16 cellular contexts compared by ENCODE assay signal in genomic region chr5:95446009-95446408, GRCh38. TPM values are rescaled to one million over a fixed set of nuclear protein-coding genes. Genes with fewer than 3 reads are reported as not detected.
DNase-seq lines count a peak whose midpoint lies in the region; TF ChIP-seq lines count a peak whose summit lies in the region.
"Had no signal": no experiment of that assay in that cellular context is flagged by ENCODE, and none has a peak within 500 bp of the region (broad histone marks: within the 10 kb centered on the region; RNA-seq: fewer than 3 reads in every experiment).

No MANE protein-coding gene starts in this region.

- H2AFZ ChIP-seq in hepatocyte (no peak overlapping the region), neuronal stem cell (ENCODE audit: low read length) (no peak overlapping the region)

- no peak overlapping the region for H4K91ac ChIP-seq in neuronal stem cell (ENCODE audit: low read depth, low read length, poor library complexity)

- no peak overlapping the region for H2BK12ac ChIP-seq in neuronal stem cell (ENCODE audit: low read length)

- no peak overlapping the region for H3K4ac ChIP-seq in neuronal stem cell (ENCODE audit: low read length)

- no peak overlapping the region for H3K18ac ChIP-seq in neuronal stem cell (ENCODE audit: low read length)

- no peaks in the 10 kb centered on the region for H3K36me3 ChIP-seq in hepatocyte (replicated peaks; ENCODE audit: insufficient read depth, low read depth)
- no peaks in the 10 kb centered on the region for H3K36me3 ChIP-seq in neuronal stem cell (replicated peaks in 1 of 2; ENCODE audit: control insufficient read depth in 2 of 2, insufficient read depth in 2 of 2, low read length in 2 of 2)

- no peak overlapping the region for H3K23ac ChIP-seq in neuronal stem cell (ENCODE audit: low read depth, low read length, poor library complexity)

- in situ Hi-C loops in SK-MEL-5 (cut with HindIII; ENCODE audit: low pct_unique_long_range_greater_than_20kb, low sequenced_read_pairs): no loop called here

- H3K27ac ChIP-seq in hepatocyte: no peak overlapping the region
- H3K27ac ChIP-seq in neuronal stem cell (replicated peaks; ENCODE audit: low read length): no peak overlapping the region
- H3K27ac ChIP-seq: psoas muscle had no signal

- H3K9me3 Mint-ChIP-seq in activated T-cell treated with anti-CD3 and anti-CD28 coated beads, Interleukin-2, amount 50 U/mL, for 24 hours: no peaks in the 10 kb centered on the region
- H3K9me3 Mint-ChIP-seq: activated naive CD4-positive, alpha-beta T cell treated with anti-CD3 and anti-CD28 coated beads, Interleukin-2, amount 50 U/mL, for 72 hours had no signal

- no peak for TF ChIP-seq POLR2A in erythroblast (IDR thresholded peaks at IDR 0.05; ENCODE audit: low read length)

- H4K8ac ChIP-seq in neuronal stem cell (ENCODE audit: low read depth, low read length): no peak overlapping the region

- H2BK120ac ChIP-seq in neuronal stem cell (ENCODE audit: low read depth, low read length): no peak overlapping the region

- H2BK15ac ChIP-seq in neuronal stem cell (ENCODE audit: low read length): no peak overlapping the region

- H3K9ac ChIP-seq in neuronal stem cell (ENCODE audit: low read depth, low read length, poor library complexity): no peak overlapping the region

- H3K4me3 ChIP-seq in skeletal muscle cell (ENCODE audit: low read depth, low read length): no peak overlapping the region
- H3K4me3 ChIP-seq in hepatocyte: no peak overlapping the region
- H3K4me3 ChIP-seq in neuronal stem cell (ENCODE audit: low read length in 2 of 2): no peak overlapping the region
- H3K4me3 ChIP-seq: psoas muscle had no signal

- DNase-seq in GM04503 (ENCODE audit: low read depth) (peak; percentile 5), SK-MEL-5 (ENCODE audit: low read depth, low spot score) (peak; percentile 69), erythroblast (lab: John Stamatoyannopoulos, UW) (peak; percentile 42 to 55), skeletal muscle cell (ENCODE audit: low read depth) (peak; percentile 31), hepatocyte (ENCODE audit: low spot score) (no peak), cerebellar nuclear complex (lab: John Stamatoyannopoulos, UW) (no peak), neuronal stem cell (ENCODE audit: low spot score) (no peak)
- DNase-seq in activated T-cell treated with anti-CD3 and anti-CD28 coated beads, Interleukin-2, amount 50 U/mL, for 24 hours: no peak
- DNase-seq: activated CD8-positive, alpha-beta memory T cell treated with anti-CD3 and anti-CD28 coated beads for 24 hours; hippocampal formation; NCI-H2029 treated with DMSO at 0.1 percent for 48 hours; psoas muscle; T-helper 17 cell had no signal

- H3K79me1 ChIP-seq in neuronal stem cell (ENCODE audit: low read depth, low read length): no peaks in the 10 kb centered on the region

- H2AK5ac ChIP-seq in neuronal stem cell (ENCODE audit: low read depth, low read length): no peak overlapping the region

- WGBS in hepatocyte (ENCODE audit: low lambda C conversion rate, missing lambda C conversion rate): 80% methylated on average over 2 of the region's 2 CpGs
- WGBS in neuronal stem cell (ENCODE audit: extremely low coverage in 2 of 2, insufficient read length in 2 of 2, insufficient replicate concordance in 1 of 2), 2 donors: no CpG with 5 or more reads among the region's 2 CpGs

- no peaks in the 10 kb centered on the region for H3K9me3 ChIP-seq in hepatocyte (ENCODE audit: low read depth)
- H3K9me3 ChIP-seq in neuronal stem cell (replicated peaks in 1 of 2; ENCODE audit: control insufficient read depth in 2 of 2, insufficient read depth in 1 of 2, low read depth in 1 of 2, low read length in 2 of 2): no peaks in the 10 kb centered on the region
- H3K9me3 ChIP-seq: psoas muscle had no signal

- H3K27ac Mint-ChIP-seq in activated T-cell treated with anti-CD3 and anti-CD28 coated beads, Interleukin-2, amount 50 U/mL, for 24 hours: no peak overlapping the region
- H3K27ac Mint-ChIP-seq: T-helper 17 cell had no signal

- H3K9me2 ChIP-seq in hepatocyte (replicated peaks; ENCODE audit: insufficient read depth): no peaks in the 10 kb centered on the region

- H3K4me1 ChIP-seq in hepatocyte (ENCODE audit: insufficient read depth) (no peaks in the 10 kb centered on the region), neuronal stem cell (ENCODE audit: control insufficient read depth in 2 of 2, insufficient read depth in 1 of 2, low read depth in 1 of 2, low read length in 2 of 2) (peaks cover 0 to 4% of the 10 kb centered on the region in 2 donors)
- H3K4me1 ChIP-seq: psoas muscle had no signal

- no peak overlapping the region for H2BK5ac ChIP-seq in neuronal stem cell (ENCODE audit: low read length)

- no peaks in the 10 kb centered on the region for H4K20me1 ChIP-seq in hepatocyte (ENCODE audit: insufficient read depth, poor library complexity, severe bottlenecking)

- H3K4me1 Mint-ChIP-seq in activated T-cell treated with anti-CD3 and anti-CD28 coated beads, Interleukin-2, amount 50 U/mL, for 24 hours (ENCODE audit: low read depth): no peaks in the 10 kb centered on the region
- H3K4me1 Mint-ChIP-seq: T-helper 17 cell had no signal

- peaks cover 21% of the 10 kb centered on the region for H3K27me3 Mint-ChIP-seq in activated T-cell treated with anti-CD3 and anti-CD28 coated beads, Interleukin-2, amount 50 U/mL, for 24 hours

- H3K4me3 Mint-ChIP-seq in activated T-cell treated with anti-CD3 and anti-CD28 coated beads, Interleukin-2, amount 50 U/mL, for 24 hours: no peak overlapping the region
- H3K4me3 Mint-ChIP-seq: T-helper 17 cell had no signal

- no peaks in the 10 kb centered on the region for H3K27me3 ChIP-seq in hepatocyte
- no peaks in the 10 kb centered on the region for H3K27me3 ChIP-seq in neuronal stem cell (ENCODE audit: control insufficient read depth in 3 of 3, insufficient read depth in 3 of 3, low read depth in 1 of 3, low read length in 3 of 3)

- TF ChIP-seq CTCF in hepatocyte (IDR thresholded peaks at IDR 0.05; ENCODE audit: poor library complexity): no peak

- H3K36me3 Mint-ChIP-seq in activated T-cell treated with anti-CD3 and anti-CD28 coated beads, Interleukin-2, amount 50 U/mL, for 24 hours (ENCODE audit: low read depth): no peaks in the 10 kb centered on the region
- H3K36me3 Mint-ChIP-seq: activated naive CD4-positive, alpha-beta T cell treated with anti-CD3 and anti-CD28 coated beads, Interleukin-2, amount 50 U/mL, for 72 hours had no signal

- no peak overlapping the region for H3K14ac ChIP-seq in neuronal stem cell (ENCODE audit: low read length)

- H3K79me2 ChIP-seq in hepatocyte: no peaks in the 10 kb centered on the region

- no peak overlapping the region for H3K4me2 ChIP-seq in hepatocyte
- no peak overlapping the region for H3K4me2 ChIP-seq in neuronal stem cell (ENCODE audit: insufficient read depth, low read length, poor library complexity, severe bottlenecking)

RNA-seq across cellular contexts. Expression of gene FAM81B, which starts 54.8 kb away (rescaled TPM):
- total RNA-seq in SK-MEL-5 (2014; rRNA removed; shearing (Covaris generic)): not detected in 2 replicates
- polyA plus RNA-seq in SK-MEL-5 (2015; cell fraction: cytosol; rRNA removed): not detected in 2 replicates
- polyA plus RNA-seq in SK-MEL-5 (2015; cell fraction: nucleus; rRNA removed): not detected in 2 replicates
- total RNA-seq in hepatocyte: 0.80 TPM in 1 of 2 replicates, not detected in the other
- polyA plus RNA-seq in hepatocyte: not detected in 2 replicates
- 0.13 TPM for polyA plus RNA-seq in neuronal stem cell (2013, experiment 1 of 2)
- polyA plus RNA-seq in neuronal stem cell (2013, experiment 2 of 2): 0.10 TPM
- total RNA-seq: activated naive CD4-positive, alpha-beta T cell treated with anti-CD3 and anti-CD28 coated beads, Interleukin-2, amount 50 U/mL, for 72 hours; dermis microvascular lymphatic vessel endothelial cell; psoas muscle; subcutaneous adipose tissue had no signal
- polyA plus RNA-seq: psoas muscle had no signal

Comparison
In these comparisons a context has a peak if more than half of its experiments do, and no peak if none do; other contexts are left out.
1. DNase-seq: peak in GM04503 (single experiment), SK-MEL-5 (single experiment), erythroblast (2 of 2) and skeletal muscle cell (single experiment); none in activated T-cell treated with anti-CD3 and anti-CD28 coated beads, Interleukin-2, amount 50 U/mL, for 24 hours (single experiment), hepatocyte (single experiment), cerebellar nuclear complex (0 of 2) and neuronal stem cell (single experiment).